Comparison of ENCODE assay signal across 21 cellular contexts in genomic region chr17:82948957-82949356, GRCh38.
DNase-seq lines count a peak whose midpoint lies in the region; ATAC-seq and TF ChIP-seq lines count a peak whose summit lies in the region.
"Had no signal": no experiment of that assay in that cellular context is flagged by ENCODE, and none has a peak within 500 bp of the region (broad histone marks: within the 10 kb centered on the region; RNA-seq: fewer than 3 reads in every experiment).

No MANE protein-coding gene starts in this region.

- peak overlapping the region; percentile 72 for H3K4me3 Mint-ChIP-seq in endothelial cell (ENCODE audit: unreplicated experiment)
- H3K4me3 Mint-ChIP-seq: CD4-positive, CD25-positive, alpha-beta regulatory T cell; CD8-positive, alpha-beta memory T cell; HFFc6 had no signal

- intact Hi-C loops in left ventricle myocardium superior (cut with micrococcal nuclease): no loop called here
- intact Hi-C loops in Right ventricle myocardium inferior (cut with DNase I): no loop called here
- intact Hi-C loops in posterior vena cava (cut with DNase I): no loop called here

- peaks cover 56% of the 10 kb centered on the region for H3K9me3 Mint-ChIP-seq in endothelial cell (ENCODE audit: unreplicated experiment)

- ATAC-seq in left ventricle myocardium superior (no peak), Right ventricle myocardium inferior (no peak)
- ATAC-seq: GM12878, HCT116 had no signal

- TF ChIP-seq CTCF in endothelial cell (IDR thresholded peaks at IDR 0.05; ENCODE audit: unreplicated experiment): no peak

- DNase-seq in left ventricle myocardium superior (peak; percentile 11), Right ventricle myocardium inferior (ENCODE audit: missing footprints) (no peak), endothelial cell (ENCODE audit: low spot score) (no peak), posterior vena cava (ENCODE audit: low spot score) (peak; percentile 14), HK-2 (ENCODE audit: unreplicated experiment) (no peak), NCI-H2227 (lab: John Stamatoyannopoulos, UW; ENCODE audit: unreplicated experiment) (no peak)
- DNase-seq: ACHN; BE2C; C1 segment of cervical spinal cord; CD4-positive, CD25-positive, alpha-beta regulatory T cell; COR-L47; DMS 273 treated with DMSO at 0.1 percent for 48 hours; DMS53; DND-41; EL; GOT3; H7; HFFc6 had no signal

- H3K27ac Mint-ChIP-seq in endothelial cell (ENCODE audit: unreplicated experiment): no peak overlapping the region
- H3K27ac Mint-ChIP-seq: CD4-positive, CD25-positive, alpha-beta regulatory T cell; CD8-positive, alpha-beta memory T cell; HFFc6 had no signal

- no peaks in the 10 kb centered on the region for H3K4me1 Mint-ChIP-seq in endothelial cell (ENCODE audit: unreplicated experiment)

- peaks cover 66% of the 10 kb centered on the region for H3K36me3 Mint-ChIP-seq in endothelial cell (ENCODE audit: low read depth, unreplicated experiment)

- peaks cover 18% of the 10 kb centered on the region for H3K27me3 Mint-ChIP-seq in endothelial cell (ENCODE audit: unreplicated experiment)
- H3K27me3 Mint-ChIP-seq: CD4-positive, CD25-positive, alpha-beta regulatory T cell; CD8-positive, alpha-beta memory T cell had no signal

Comparison
In these comparisons a context has a peak if more than half of its experiments do, and no peak if none do; other contexts are left out.
1. DNase-seq: peak in left ventricle myocardium superior (single experiment) and posterior vena cava (single experiment); none in Right ventricle myocardium inferior (single experiment), endothelial cell (single experiment), HK-2 (single experiment) and NCI-H2227 (single experiment).